23 cellular contexts compared by ENCODE assay signal in genomic region chr5:154042751-154043150, GRCh38. TPM values are rescaled to one million over a fixed set of nuclear protein-coding genes. Genes with fewer than 3 reads are reported as not detected.
DNase-seq lines count a peak whose midpoint lies in the region; ATAC-seq and TF ChIP-seq lines count a peak whose summit lies in the region.
"Had no signal": no experiment of that assay in that cellular context is flagged by ENCODE, and none has a peak within 500 bp of the region (broad histone marks: within the 10 kb centered on the region; RNA-seq: fewer than 3 reads in every experiment).

No MANE protein-coding gene starts in this region.

- no peak overlapping the region for H3K56ac ChIP-seq in mesendoderm (ENCODE audit: low read length)

- ATAC-seq in HG03571 (IDR thresholded peaks at IDR 0.05; ENCODE audit: unreplicated experiment) (no peak), HG03139 (IDR thresholded peaks at IDR 0.05; ENCODE audit: unreplicated experiment) (no peak)

- H3K9me3 Mint-ChIP-seq in brain, result no peaks in the 10 kb centered on the region
- H3K9me3 Mint-ChIP-seq: HFFc6; stimulated activated naive CD8-positive, alpha-beta T cell treated with anti-CD3 and anti-CD28 coated beads, Interleukin-15, Interleukin-2, amounts not matched to agents 100 ng/mL and 50 ng/mL, for 24 hours; type B pancreatic cell had no signal

- no peak overlapping the region for H3K4me3 ChIP-seq in mesendoderm (ENCODE audit: low read length)
- H3K4me3 ChIP-seq: sigmoid colon had no signal

- no CpG with 5 or more reads among the region's 2 CpGs for WGBS in mesendoderm (ENCODE audit: extremely low coverage, insufficient coverage, low lambda C conversion rate)

- no peak overlapping the region for H4K8ac ChIP-seq in mesendoderm (ENCODE audit: low read depth, low read length)

- H4K5ac ChIP-seq in mesendoderm (ENCODE audit: low read length), result no peak overlapping the region

- H2BK15ac ChIP-seq in mesendoderm (replicated peaks; ENCODE audit: low read depth), result no peak overlapping the region

- H2BK5ac ChIP-seq in mesendoderm (ENCODE audit: low read length), result no peak overlapping the region

- H3K23ac ChIP-seq in mesendoderm (ENCODE audit: low read length), result no peak overlapping the region

- H3K4me2 ChIP-seq in mesendoderm (ENCODE audit: low read length), result no peak overlapping the region

- peaks cover 14% of the 10 kb centered on the region for H3K79me1 ChIP-seq in mesendoderm (ENCODE audit: low read length)

- H3K27me3 ChIP-seq in mesendoderm (ENCODE audit: insufficient read depth, low read length, poor library complexity), result no peaks in the 10 kb centered on the region
- H3K27me3 ChIP-seq: sigmoid colon had no signal

- no peaks in the 10 kb centered on the region for H3K36me3 ChIP-seq in mesendoderm (ENCODE audit: control insufficient read depth, insufficient read depth, low read length)
- H3K36me3 ChIP-seq: sigmoid colon had no signal

- TF ChIP-seq CTCF in brain (conservative IDR thresholded peaks at IDR 0.05), result no peak

- H3K27ac ChIP-seq in mesendoderm (ENCODE audit: low read depth, low read length), result no peak overlapping the region
- H3K27ac ChIP-seq: RWPE1 had no signal

- H3K4me3 Mint-ChIP-seq in brain, result peak overlapping the region in 3 of 5 experiments; percentile 49 to 67 (median 61)
- H3K4me3 Mint-ChIP-seq: HFFc6; stimulated activated naive CD8-positive, alpha-beta T cell treated with anti-CD3 and anti-CD28 coated beads, Interleukin-15, Interleukin-2, amounts not matched to agents 100 ng/mL and 50 ng/mL, for 24 hours; type B pancreatic cell had no signal

- H3K4ac ChIP-seq in mesendoderm (ENCODE audit: low read depth, low read length), result no peak overlapping the region

- no peak overlapping the region for H2AK5ac ChIP-seq in mesendoderm (ENCODE audit: low read length)

- H3K27me3 Mint-ChIP-seq in brain, result peaks cover 13% of the 10 kb centered on the region
- H3K27me3 Mint-ChIP-seq: stimulated activated naive CD8-positive, alpha-beta T cell treated with anti-CD3 and anti-CD28 coated beads, Interleukin-15, Interleukin-2, amounts not matched to agents 100 ng/mL and 50 ng/mL, for 24 hours; type B pancreatic cell had no signal

- DNase-seq in AG20443 (ENCODE audit: low spot score) (peak; percentile 14), GM03348 (ENCODE audit: low spot score) (peak; percentile 42), glomerular endothelial cell (ENCODE audit: extremely low read depth, low read depth, low spot score) (peak; percentile 57), COLO668 (lab: John Stamatoyannopoulos, UW; ENCODE audit: unreplicated experiment) (no peak), mesendoderm (no peak)
- DNase-seq: activated naive CD4-positive, alpha-beta T cell; aorta; Calu3; EL; HFFc6; KG1; mammary epithelial cell; NCI-H1105; NCI-H510A treated with DMSO at 0.1 percent for 48 hours; sigmoid colon; stimulated activated CD4-positive, alpha-beta T cell treated with anti-CD3 and anti-CD28 coated beads, Interleukin-2, amount 100 ng/mL, for 24 hours; SW 1271 had no signal

- H3K36me3 Mint-ChIP-seq in brain, result peaks cover 10% of the 10 kb centered on the region

- H2BK120ac ChIP-seq in mesendoderm (ENCODE audit: low read depth, low read length), result no peak overlapping the region

- no peaks in the 10 kb centered on the region for H3K4me1 ChIP-seq in mesendoderm (ENCODE audit: control insufficient read depth, low read depth, low read length)

- H3K4me1 Mint-ChIP-seq in brain, result peaks cover 63% of the 10 kb centered on the region

- H3K27ac Mint-ChIP-seq in brain, result peak overlapping the region in 2 of 5 experiments; percentile 39 to 79
- H3K27ac Mint-ChIP-seq: HFFc6; stimulated activated naive CD8-positive, alpha-beta T cell treated with anti-CD3 and anti-CD28 coated beads, Interleukin-15, Interleukin-2, amounts not matched to agents 100 ng/mL and 50 ng/mL, for 24 hours; type B pancreatic cell had no signal

- H3K9ac ChIP-seq in mesendoderm (ENCODE audit: low read length), result no peak overlapping the region

- no peak overlapping the region for H3K18ac ChIP-seq in mesendoderm (ENCODE audit: low read length)

- peaks cover 3% of the 10 kb centered on the region for H3K79me2 ChIP-seq in mesendoderm (ENCODE audit: control insufficient read depth, insufficient read depth, low read length)

RNA-seq across cellular contexts. Expression of gene MFAP3, which starts 4.0 kb away (rescaled TPM):
- polyA plus RNA-seq in brain (ENCODE audit: insufficient read depth, low read depth, low replicate concordance), result 14.9 TPM
- total RNA-seq in glomerular endothelial cell, result 52.7 and 72.8 TPM in 2 replicates
- polyA plus RNA-seq in mesendoderm (2013, experiment 1 of 2), result 16.3 TPM
- 15.9 TPM for polyA plus RNA-seq in mesendoderm (2013, experiment 2 of 2)

RNA-seq across cellular contexts. Expression of gene FAM114A2, which starts 4.0 kb away (rescaled TPM):
- polyA plus RNA-seq in brain (ENCODE audit: insufficient read depth, low read depth, low replicate concordance), result 8.0 TPM
- total RNA-seq in glomerular endothelial cell, result 16.8 and 18.5 TPM in 2 replicates
- polyA plus RNA-seq in mesendoderm (2013, experiment 1 of 2), result 6.7 TPM
- polyA plus RNA-seq in mesendoderm (2013, experiment 2 of 2), result 6.9 TPM

Comparison
In these comparisons a context has a peak if more than half of its experiments do, and no peak if none do; other contexts are left out.
1. DNase-seq: peak in AG20443 (single experiment), GM03348 (single experiment) and glomerular endothelial cell (single experiment); none in COLO668 (single experiment) and mesendoderm (single experiment).